In genomic region chr4:88458091-88458740, GRCh38 we compare ENCODE assay signal across 9 cellular contexts. TPM values are rescaled to one million over a fixed set of nuclear protein-coding genes. Genes with fewer than 3 reads are reported as not detected.
A peak's percentile ranks its signal among the peaks of the same experiment; 100 is the strongest.
DNase-seq lines count a peak whose midpoint lies in the region; ATAC-seq, FAIRE-seq and TF ChIP-seq lines count a peak whose summit lies in the region.
"Had no signal": no experiment of that assay in that cellular context is flagged by ENCODE, and none has a peak within 500 bp of the region (broad histone marks: within the 10 kb centered on the region; RNA-seq: fewer than 3 reads in every experiment).

No MANE protein-coding gene starts in this region.

- SMC1A ChIA-PET in GM12878 (lab: Charles Lee; ENCODE audit: uncharacterized antibody, unreplicated experiment), result interaction anchor here (0.7 to 4.3 kb wide), 6 partner anchors 10 to 239 kb away, joined by 3 to 18 read pairs (median 4); partner anchors contain the start of gene HERC6

- no peaks in the 10 kb centered on the region for H4K20me1 ChIP-seq in GM12878 (ENCODE audit: control insufficient read depth, insufficient read depth)

- in situ Hi-C loops in GM12878 (cut with MboI), result no loop called here

- H3K9me3 Mint-ChIP-seq in naive B cell, result peaks cover 0 to 3% (median 0%) of the 10 kb centered on the region in 7 donors

- H3K27me3 ChIP-seq in ACC112 (ENCODE audit: insufficient read depth, low read length), result no peaks in the 10 kb centered on the region
- H3K27me3 ChIP-seq in HUES48 (ENCODE audit: control insufficient read depth, insufficient read depth, low read length), result peaks cover 18% of the 10 kb centered on the region
- no peaks in the 10 kb centered on the region for H3K27me3 ChIP-seq in GM12878 (replicated peaks in 1 of 2; ENCODE audit: control insufficient read depth in 2 of 2, insufficient read depth in 2 of 2, low read length in 1 of 2)

- H3K27ac ChIP-seq in ACC112 (ENCODE audit: low read depth, low read length) (no peak overlapping the region), HUES48 (ENCODE audit: low read depth, low read length) (no peak overlapping the region), GM12878 (ENCODE audit: control insufficient read depth, insufficient read depth) (peak overlapping the region; percentile 97)

- CTCF ChIA-PET in GM12878 (lab: Yijun Ruan, JAX), result interaction anchor here (0.6 to 5.7 kb wide), 5 partner anchors 35 to 239 kb away, joined by 3 to 41 read pairs (median 4); partner anchors contain the start of gene HERC6

- RAD21 ChIA-PET in GM12878 (lab: Charles Lee; ENCODE audit: unreplicated experiment), result interaction anchor here (1.1 to 4.4 kb wide), 6 partner anchors 12 to 436 kb away, joined by 3 to 32 read pairs (median 8); partner anchors contain the start of genes HERC6 and PYURF

- peak overlapping the region; percentile 78 for H3K4me2 ChIP-seq in GM12878 (ENCODE audit: control insufficient read depth, insufficient read depth)

- TF ChIP-seq POLR2A in GM12878 (IDR thresholded peaks at IDR 0.05; ENCODE audit: low read depth, low read length), result no peak

- H3K4me1 Mint-ChIP-seq in naive B cell, result peaks cover 7 to 22% (median 18%) of the 10 kb centered on the region in 3 donors

- 46% methylated on average over 8 of the region's 8 CpGs for WGBS in GM12878 (ENCODE audit: insufficient coverage, insufficient replicate concordance, low lambda C conversion rate, missing lambda C conversion rate)

- H2AFZ ChIP-seq in ACC112 (ENCODE audit: low read length, unreplicated experiment) (peak overlapping the region; percentile 52), GM12878 (ENCODE audit: control insufficient read depth, low read depth, low read length) (peak overlapping the region; percentile 95)

- H3K27ac Mint-ChIP-seq in naive B cell, result peak overlapping the region in 5 of 6 donors; percentile 38 to 93 (median 86)

- TF ChIP-seq EP300 in GM12878 (IDR thresholded peaks at IDR 0.05; ENCODE audit: borderline replicate concordance in 1 of 2, control insufficient read depth in 1 of 2, low read depth in 2 of 2, low read length in 2 of 2), result no peak

- peak overlapping the region; percentile 88 to 100 (median 100) for H3K4me3 Mint-ChIP-seq in naive B cell

- DNase-seq in GM12878 (ENCODE audit: low read depth, low spot score) (no peak), naive B cell (no peak), NCI-H1105 (lab: John Stamatoyannopoulos, UW) (no peak)
- DNase-seq: DMS79 treated with DMSO at 0.1 percent for 48 hours had no signal

- peaks cover 19% of the 10 kb centered on the region for H3K36me3 ChIP-seq in ACC112 (ENCODE audit: insufficient read depth, low read length)
- H3K36me3 ChIP-seq in HUES48 (ENCODE audit: control insufficient read depth, insufficient read depth, low read length), result peaks cover 9% of the 10 kb centered on the region
- peaks cover 0 to 13% of the 10 kb centered on the region in 2 experiments; a peak in 1 of 4 replicates for H3K36me3 ChIP-seq in GM12878 (ENCODE audit: control insufficient read depth in 2 of 2, insufficient read depth in 2 of 2, low read length in 1 of 2)

- H3K9me3 ChIP-seq in HUES48 (ENCODE audit: control insufficient read depth, insufficient read depth, low read length) (no peaks in the 10 kb centered on the region), GM12878 (replicated peaks; ENCODE audit: control insufficient read depth, insufficient read depth, low read length) (no peaks in the 10 kb centered on the region; the same call in 2 of the 3 replicates)

- H3K36me3 Mint-ChIP-seq in naive B cell, result peaks cover 7 to 13% of the 10 kb centered on the region in 2 donors

- intact Hi-C loops in GM12878 (cut with micrococcal nuclease; ENCODE audit: unreplicated experiment), result no loop called here

- ATAC-seq in GM12878 (no peak), naive B cell (ENCODE audit: low read depth in 2 of 2) (no peak), GM19397 (IDR thresholded peaks at IDR 0.05; ENCODE audit: unreplicated experiment) (no peak), GM21717 (IDR thresholded peaks at IDR 0.05; ENCODE audit: unreplicated experiment) (no peak), HG03025 (IDR thresholded peaks at IDR 0.05; ENCODE audit: low FRiP score, unreplicated experiment) (no peak)

- no peak for TF ChIP-seq CTCF in GM12878 (IDR thresholded peaks at IDR 0.05 in 2 of 3, conservative IDR thresholded peaks at IDR 0.05 in 1 of 3; ENCODE audit: control insufficient read depth in 2 of 3, extremely low read depth in 1 of 3, insufficient read depth in 1 of 3, low read depth in 3 of 3, low read length in 3 of 3)

- H3K4me1 ChIP-seq in ACC112 (ENCODE audit: control insufficient read depth, insufficient read depth, low read length, unreplicated experiment), result peaks cover 26% of the 10 kb centered on the region
- peaks cover 8% of the 10 kb centered on the region for H3K4me1 ChIP-seq in HUES48 (ENCODE audit: control insufficient read depth, insufficient read depth, low read length)
- H3K4me1 ChIP-seq in GM12878 (ENCODE audit: control insufficient read depth, insufficient read depth, low read length), result peaks cover 11% of the 10 kb centered on the region

- no peaks in the 10 kb centered on the region for H3K27me3 Mint-ChIP-seq in naive B cell

- H3K4me3 ChIP-seq in ACC112 (ENCODE audit: low read depth, low read length) (peak overlapping the region; percentile 81), HUES48 (ENCODE audit: low read depth, low read length) (peak overlapping the region; percentile 59), GM12878 (peak overlapping the region; percentile 60)

- no peak for TF ChIP-seq RAD21 in GM12878 (IDR thresholded peaks at IDR 0.05; ENCODE audit: insufficient read depth, low read depth, low read length)

- H3K9ac ChIP-seq in HUES48 (ENCODE audit: low read depth, low read length) (no peak overlapping the region), GM12878 (ENCODE audit: control insufficient read depth, insufficient read depth, low read length) (peak overlapping the region; percentile 94)

- POLR2A ChIA-PET in GM12878 (lab: Charles Lee), result interaction anchor here (0.6 to 3.7 kb wide), 6 partner anchors 65 to 275 kb away, joined by 3 to 39 read pairs (median 10); partner anchors contain the start of genes HERC6, PPM1K and PYURF

- no peak for FAIRE-seq in GM12878 (lab: Jason Lieb, UNC)

- H3K79me2 ChIP-seq in ACC112 (ENCODE audit: control insufficient read depth, insufficient read depth, low read length, unreplicated experiment), result peaks cover 17% of the 10 kb centered on the region
- H3K79me2 ChIP-seq in GM12878 (ENCODE audit: control insufficient read depth, insufficient read depth, low read length), result peaks cover 48% of the 10 kb centered on the region

- BruUV-seq in GM12878 (replicated peaks; lab: Mats Ljungman, UMichigan), result no TSS peak

TF ChIP-seq in GM12878, 131 proteins besides CTCF, POLR2A, EP300 and RAD21 (continues in another document):
- TF ChIP-seq ZBTB40 (IDR thresholded peaks at IDR 0.05; ENCODE audit: borderline replicate concordance), result 0 out of 2 replicates have a peak, but pooled peaks have one; percentile 10

RNA-seq across cellular contexts. Expression of gene HERC5, which starts 1.3 kb away (rescaled TPM):
- 30.6 and 33.0 TPM in 2 replicates for total RNA-seq in GM12878 (2013; cell fraction: nucleolus; rRNA removed)
- total RNA-seq in GM12878 (2014; rRNA removed) (25.5 and 33.6 TPM in 2 replicates), GM12878 (2014; rRNA removed; fragmentation: Illumina TruSeq; extraction: Trizol) (32.6 and 34.7 TPM in 2 replicates), GM12878 (2021) (20.0 and 22.5 TPM in 2 replicates)
- polyA plus RNA-seq in GM12878 (2011; ENCODE audit: low read depth), result 10.3 TPM
- polyA plus RNA-seq in GM12878 (2011; rRNA removed) (60.7 and 110 TPM in 2 replicates), GM12878 (2014; fragmentation: Illumina TruSeq; extraction: Trizol) (28.6 and 38.1 TPM in 2 replicates), GM12878 (2014; fragmentation: Nextera tagmentation; extraction: Ambion mirVana) (10 to 100 TPM; 12.5 to 18.6 TPM), GM12878 (2014; rRNA removed) (14.7 and 19.2 TPM in 2 replicates), GM12878 (2016; fragmentation: Nextera tagmentation; extraction: Ambion mirVana) (10 to 100 TPM; 24.7 to 27.9 TPM), naive B cell (ENCODE audit: low read depth in 6 of 6) (10 to 100 TPM in 1 of 6 donors, 1 to 10 TPM in 5; 6.2 to 10.5 (median 7.5) TPM)
- 21.4 and 22.0 TPM in 2 replicates for polyA plus RNA-seq in GM12878 (2011; cell fraction: cytosol; rRNA removed)
- 37.7 and 40.5 TPM in 2 replicates for polyA plus RNA-seq in GM12878 (2011; cell fraction: nucleus; rRNA removed)
- 15.9 and 20.5 TPM in 2 replicates for polyA plus RNA-seq in GM12878 (2012)
- 52.0 and 56.8 TPM in 2 replicates for polyA minus RNA-seq in GM12878 (2011; rRNA and poly(A)+ RNA removed)
- 18.5 and 23.0 TPM in 2 replicates for polyA minus RNA-seq in GM12878 (2011; cell fraction: cytosol; rRNA and poly(A)+ RNA removed)
- polyA minus RNA-seq in GM12878 (2011; cell fraction: nucleus; rRNA and poly(A)+ RNA removed), result 24.9 and 38.4 TPM in 2 replicates
